Comparison of ENCODE assay signal across 17 cellular contexts in the genomic region with DNA sequence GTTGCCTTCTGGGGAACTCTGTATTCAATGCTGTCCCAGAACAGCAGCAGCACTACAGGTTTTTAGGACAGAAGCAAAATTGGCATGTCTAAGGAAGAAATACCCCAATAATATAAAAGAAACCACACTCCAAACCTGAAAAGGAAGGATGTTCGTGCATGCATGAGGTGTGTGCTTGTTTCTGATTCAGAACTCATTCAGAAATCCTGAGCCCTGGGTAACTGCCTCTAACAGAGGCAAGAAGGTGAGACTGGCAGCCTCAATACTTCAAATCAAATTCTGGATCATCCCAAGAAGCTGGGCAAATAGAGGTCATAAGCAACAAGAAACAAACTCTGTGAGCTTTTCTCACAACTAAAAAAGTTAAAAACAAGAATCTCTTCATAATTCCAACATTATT. TPM values are rescaled to one million over a fixed set of nuclear protein-coding genes. Genes with fewer than 3 reads are reported as not detected.
"Had no signal": no experiment of that assay in that cellular context is flagged by ENCODE, and none has a peak within 500 bp of the region (broad histone marks: within the 10 kb centered on the region; RNA-seq: fewer than 3 reads in every experiment).

No MANE protein-coding gene starts in this region.

- H3K4me3 Mint-ChIP-seq: nephron; stimulated activated effector memory CD8-positive, alpha-beta T cell treated with anti-CD3 and anti-CD28 coated beads, Interleukin-12 subunit alpha, Interleukin-12 subunit beta, amount 100 ng/mL, for 72 hours; T-helper 2 cell treated with Interferon-gamma antibody and Interleukin-4, amounts not matched to agents 5 μg/mL and 100 μg/mL, for 36 hours had no signal

- DNase-seq: activated T-cell treated with anti-CD3 and anti-CD28 coated beads, Interleukin-2, amount 50 U/mL, for 1 hour; amygdala; colonic mucosa; effector CD4-positive, alpha-beta T cell; hypothalamus; left cardiac atrium; SW 1271; tibial artery had no signal

- ATAC-seq: activated CD4-positive, CD25-positive, alpha-beta regulatory T cell treated with anti-CD3 and anti-CD28 coated beads, Interleukin-2, amount 50 U/mL, for 24 hours; activated naive CD4-positive, alpha-beta T cell treated with anti-CD3 and anti-CD28 coated beads, Interleukin-2, amount 50 U/mL, for 72 hours; left cardiac atrium; stimulated activated effector memory CD8-positive, alpha-beta T cell treated with anti-CD3 and anti-CD28 coated beads, Interleukin-12 subunit alpha, Interleukin-12 subunit beta, amount 100 ng/mL, for 72 hours had no signal

- H3K36me3 ChIP-seq: cardiac muscle cell, colonic mucosa, tibial artery, vagina had no signal

- H3K4me1 ChIP-seq: colonic mucosa had no signal

- H3K27me3 ChIP-seq: colonic mucosa, vagina had no signal

- H3K4me3 ChIP-seq: cardiac muscle cell, colonic mucosa, tibial artery had no signal

- H3K27ac Mint-ChIP-seq: activated naive CD4-positive, alpha-beta T cell treated with anti-CD3 and anti-CD28 coated beads, Interleukin-2, amount 50 U/mL, for 72 hours; nephron; stimulated activated effector memory CD8-positive, alpha-beta T cell treated with anti-CD3 and anti-CD28 coated beads, Interleukin-12 subunit alpha, Interleukin-12 subunit beta, amount 100 ng/mL, for 72 hours; T-helper 2 cell treated with Interferon-gamma antibody and Interleukin-4, amounts not matched to agents 5 μg/mL and 100 μg/mL, for 36 hours had no signal

- H3K9me3 Mint-ChIP-seq: nephron; T-helper 2 cell treated with Interferon-gamma antibody and Interleukin-4, amounts not matched to agents 5 μg/mL and 100 μg/mL, for 36 hours had no signal

- H3K36me3 Mint-ChIP-seq: activated naive CD4-positive, alpha-beta T cell treated with anti-CD3 and anti-CD28 coated beads, Interleukin-2, amount 50 U/mL, for 72 hours; stimulated activated effector memory CD8-positive, alpha-beta T cell treated with anti-CD3 and anti-CD28 coated beads, Interleukin-12 subunit alpha, Interleukin-12 subunit beta, amount 100 ng/mL, for 72 hours had no signal

- H3K4me1 Mint-ChIP-seq: stimulated activated effector memory CD8-positive, alpha-beta T cell treated with anti-CD3 and anti-CD28 coated beads, Interleukin-12 subunit alpha, Interleukin-12 subunit beta, amount 100 ng/mL, for 72 hours had no signal

- H3K9me3 ChIP-seq: colonic mucosa, tibial artery, vagina had no signal

- H3K27ac ChIP-seq: cardiac muscle cell, colonic mucosa, tibial artery, vagina had no signal

RNA-seq across cellular contexts. Expression of a gene that starts 2.7 kb away (rescaled TPM):
- total RNA-seq: activated naive CD4-positive, alpha-beta T cell treated with anti-CD3 and anti-CD28 coated beads, Interleukin-2, amount 50 U/mL, for 72 hours; cardiac muscle cell had no signal

RNA-seq across cellular contexts. Expression of a gene that starts 18.8 kb away (rescaled TPM):
- total RNA-seq: activated naive CD4-positive, alpha-beta T cell treated with anti-CD3 and anti-CD28 coated beads, Interleukin-2, amount 50 U/mL, for 72 hours; cardiac muscle cell; colonic mucosa; left cardiac atrium; omental fat pad; skeletal muscle tissue; vagina had no signal

RNA-seq across cellular contexts. Expression of a gene that starts 35.4 kb away (rescaled TPM):
- total RNA-seq: activated naive CD4-positive, alpha-beta T cell treated with anti-CD3 and anti-CD28 coated beads, Interleukin-2, amount 50 U/mL, for 72 hours; cardiac muscle cell; skeletal muscle tissue had no signal
